ENCODE assay signal across 11 cellular contexts in genomic region chr9:131744171-131744714, GRCh38. TPM values are rescaled to one million over a fixed set of nuclear protein-coding genes. Genes with fewer than 3 reads are reported as not detected.
DNase-seq lines count a peak whose midpoint lies in the region; ATAC-seq and TF ChIP-seq lines count a peak whose summit lies in the region.
"Had no signal": no experiment of that assay in that cellular context is flagged by ENCODE, and none has a peak within 500 bp of the region (broad histone marks: within the 10 kb centered on the region; RNA-seq: fewer than 3 reads in every experiment).

No MANE protein-coding gene starts in this region.

- H3K36me3 ChIP-seq in OCI-LY3 (replicated peaks; ENCODE audit: low read depth, low read length) (no peaks in the 10 kb centered on the region), GM23338 (ENCODE audit: insufficient read depth) (no peaks in the 10 kb centered on the region)

- ATAC-seq in GM23338, result no peak
- ATAC-seq: PC-3 had no signal

- H3K4me1 Mint-ChIP-seq in progenitor cell of endocrine pancreas (ENCODE audit: low read depth) (peaks cover 7% of the 10 kb centered on the region), GM23338 (no peaks in the 10 kb centered on the region)

- H3K27ac ChIP-seq in OCI-LY3 (ENCODE audit: low read length) (0 out of 2 replicates have a peak overlapping the region, but pooled peaks have one; percentile 8), GM23338 (ENCODE audit: low read depth) (no peak overlapping the region)
- H3K27ac ChIP-seq: 22Rv1, coronary artery had no signal

- H2AFZ ChIP-seq in OCI-LY3 (ENCODE audit: low read depth, low read length), result peak overlapping the region; percentile 54
- H2AFZ ChIP-seq in GM23338, result no peak overlapping the region

- H3K9me2 ChIP-seq in GM23338 (ENCODE audit: insufficient read depth), result no peaks in the 10 kb centered on the region

- H3F3A ChIP-seq in GM23338 (replicated peaks; ENCODE audit: low read depth), result no peaks in the 10 kb centered on the region

- H3K9me3 ChIP-seq in OCI-LY3 (ENCODE audit: insufficient read depth, low read length), result no peaks in the 10 kb centered on the region

- H3K4me3 ChIP-seq in OCI-LY3 (ENCODE audit: low read length) (peak overlapping the region; percentile 32; the same call in 1 of the 2 replicates), GM23338 (no peak overlapping the region)
- H3K4me3 ChIP-seq: coronary artery had no signal

- H3K9me3 Mint-ChIP-seq in progenitor cell of endocrine pancreas (ENCODE audit: low read depth) (no peaks in the 10 kb centered on the region), GM23338 (peaks cover 5% of the 10 kb centered on the region; the same call in 2 of the 3 replicates)

- H3K27ac Mint-ChIP-seq in progenitor cell of endocrine pancreas (peak overlapping the region; percentile 39), GM23338 (no peak overlapping the region)

- H3K4me2 ChIP-seq in OCI-LY3 (ENCODE audit: low read length), result peak overlapping the region; percentile 60
- H3K4me2 ChIP-seq in GM23338, result no peak overlapping the region

- H3K36me3 Mint-ChIP-seq in progenitor cell of endocrine pancreas (ENCODE audit: insufficient read depth), result no peaks in the 10 kb centered on the region
- H3K36me3 Mint-ChIP-seq in GM23338 (ENCODE audit: low read depth), result peaks cover 4% of the 10 kb centered on the region; the same call in 2 of the 3 replicates

- H3K27me3 ChIP-seq in OCI-LY3 (ENCODE audit: low read depth, low read length), result no peaks in the 10 kb centered on the region
- H3K27me3 ChIP-seq in GM23338 (ENCODE audit: insufficient read depth), result no peaks in the 10 kb centered on the region

- DNase-seq in DMS53 (lab: John Stamatoyannopoulos, UW), result peak; percentile 29
- no peak for DNase-seq in DMS53 treated with DMSO at 0.1 percent for 48 hours (lab: John Stamatoyannopoulos, UW; ENCODE audit: unreplicated experiment)
- DNase-seq in central memory CD4-positive, alpha-beta T cell, result peak; percentile 47
- DNase-seq in progenitor cell of endocrine pancreas (ENCODE audit: low spot score, unreplicated experiment), result no peak
- DNase-seq in NCI-H524 (lab: John Stamatoyannopoulos, UW), result no peak
- DNase-seq in GM23338 (ENCODE audit: low spot score), result no peak
- DNase-seq in inferior parietal cortex (ENCODE audit: extremely low spot score), result no peak
- DNase-seq: PC-3 had no signal

- peak overlapping the region; percentile 28; the same call in 1 of the 2 replicates for H3K9ac ChIP-seq in OCI-LY3 (ENCODE audit: low read length)

- no peaks in the 10 kb centered on the region for H4K20me1 ChIP-seq in OCI-LY3 (ENCODE audit: insufficient read depth, low read length)
- no peaks in the 10 kb centered on the region for H4K20me1 ChIP-seq in GM23338 (replicated peaks; ENCODE audit: insufficient read depth)

- TF ChIP-seq CTCF in OCI-LY3 (IDR thresholded peaks at IDR 0.05; ENCODE audit: low read depth, low read length) (no peak), progenitor cell of endocrine pancreas (IDR thresholded peaks at IDR 0.05; ENCODE audit: unreplicated experiment) (no peak), GM23338 (conservative IDR thresholded peaks at IDR 0.05; ENCODE audit: low read depth in 2 of 2) (no peak)

- no peak overlapping the region for H3K4me3 Mint-ChIP-seq in progenitor cell of endocrine pancreas (ENCODE audit: low read depth)
- H3K4me3 Mint-ChIP-seq in GM23338, result no peak overlapping the region

- H3K4me1 ChIP-seq in OCI-LY3 (ENCODE audit: low read length) (peaks cover 33% of the 10 kb centered on the region), GM23338 (ENCODE audit: insufficient read depth) (no peaks in the 10 kb centered on the region)

- H3K27me3 Mint-ChIP-seq in progenitor cell of endocrine pancreas (no peaks in the 10 kb centered on the region), GM23338 (ENCODE audit: insufficient read depth, low read depth, poor library complexity) (peaks cover 7% of the 10 kb centered on the region)

- H3K79me2 ChIP-seq in OCI-LY3 (ENCODE audit: low read length) (peaks cover 9% of the 10 kb centered on the region), GM23338 (replicated peaks; ENCODE audit: insufficient read depth) (peaks cover under 1% of the 10 kb centered on the region; the same call in 1 of the 2 replicates)

TF ChIP-seq in GM23338, 12 proteins besides CTCF, POLR2A, EP300 and RAD21:
- TF ChIP-seq STAT1 (IDR thresholded peaks at IDR 0.05; ENCODE audit: unreplicated experiment), result no peak
- TF ChIP-seq EZH2 (IDR thresholded peaks at IDR 0.05; ENCODE audit: low read depth, unreplicated experiment), result no peak
- TF ChIP-seq EZH2phosphoT487 (IDR thresholded peaks at IDR 0.05; ENCODE audit: unreplicated experiment), result no peak
- no peak for TF ChIP-seq JUNB (IDR thresholded peaks at IDR 0.05; ENCODE audit: unreplicated experiment)
- no peak for TF ChIP-seq NANOG (IDR thresholded peaks at IDR 0.05; ENCODE audit: borderline replicate concordance)
- TF ChIP-seq ZNF114 (CRISPR knock-in tag; IDR thresholded peaks at IDR 0.05), result no peak
- TF ChIP-seq POLR2AphosphoS5 (IDR thresholded peaks at IDR 0.05; ENCODE audit: low read depth), result no peak
- TF ChIP-seq, protein P1, sequence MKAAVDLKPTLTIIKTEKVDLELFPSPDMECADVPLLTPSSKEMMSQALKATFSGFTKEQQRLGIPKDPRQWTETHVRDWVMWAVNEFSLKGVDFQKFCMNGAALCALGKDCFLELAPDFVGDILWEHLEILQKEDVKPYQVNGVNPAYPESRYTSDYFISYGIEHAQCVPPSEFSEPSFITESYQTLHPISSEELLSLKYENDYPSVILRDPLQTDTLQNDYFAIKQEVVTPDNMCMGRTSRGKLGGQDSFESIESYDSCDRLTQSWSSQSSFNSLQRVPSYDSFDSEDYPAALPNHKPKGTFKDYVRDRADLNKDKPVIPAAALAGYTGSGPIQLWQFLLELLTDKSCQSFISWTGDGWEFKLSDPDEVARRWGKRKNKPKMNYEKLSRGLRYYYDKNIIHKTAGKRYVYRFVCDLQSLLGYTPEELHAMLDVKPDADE (IDR thresholded peaks at IDR 0.05), result no peak
- TF ChIP-seq ZNF331 (CRISPR knock-in tag; IDR thresholded peaks at IDR 0.05; ENCODE audit: low read depth), result no peak

RNA-seq across cellular contexts. Expression of gene RAPGEF1, which starts 4.4 kb away (rescaled TPM):
- 57.3 and 62.8 TPM in 2 replicates for total RNA-seq in progenitor cell of endocrine pancreas
- total RNA-seq in GM23338 (2014; rRNA removed; shearing (Covaris generic)), result 80.7 and 82.8 TPM in 2 replicates
- polyA plus RNA-seq in GM23338 (2016; fragmentation: Nextera tagmentation; extraction: Ambion mirVana), result 9.9 and 10.9 TPM in 2 replicates

Comparison
In these comparisons a context has a peak if more than half of its experiments do, and no peak if none do; other contexts are left out.
1. DNase-seq: peak in DMS53 (single experiment) and central memory CD4-positive, alpha-beta T cell (single experiment); none in DMS53 treated with DMSO at 0.1 percent for 48 hours (single experiment), progenitor cell of endocrine pancreas (single experiment), NCI-H524 (0 of 2), GM23338 (single experiment) and inferior parietal cortex (single experiment).